Comparison of ENCODE assay signal across 20 cellular contexts in the genomic region with DNA sequence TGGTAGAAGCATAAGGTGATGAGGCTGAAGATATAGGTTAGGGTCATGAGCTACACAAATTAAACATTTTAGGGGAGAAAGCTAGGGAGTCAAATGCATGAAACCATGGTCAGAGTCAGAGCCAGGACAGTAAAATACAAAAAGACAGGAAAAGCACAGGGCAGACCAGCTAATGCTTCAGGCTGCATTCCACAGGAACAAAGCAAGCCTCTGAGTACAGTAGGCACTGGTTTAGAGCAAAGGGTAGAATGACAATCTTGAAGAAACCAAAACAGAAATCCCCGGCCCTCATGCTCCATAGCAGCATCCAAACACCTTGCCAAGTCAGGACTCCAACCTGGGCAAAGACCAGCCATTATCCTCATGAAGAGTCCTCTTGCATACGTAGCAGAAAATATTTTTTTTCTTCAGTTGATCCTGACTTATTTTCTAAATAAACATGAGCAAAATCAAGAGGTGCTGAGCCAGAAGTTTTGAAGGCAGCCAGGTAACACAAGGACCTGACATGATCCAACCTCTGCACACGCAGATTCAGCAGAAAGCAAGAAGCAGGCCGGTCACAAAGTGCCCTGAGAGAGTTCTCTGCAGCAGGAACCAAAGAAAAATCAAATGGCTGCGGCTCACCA.
DNase-seq lines count a peak whose midpoint lies in the region; ATAC-seq lines count a peak whose summit lies in the region.
"Had no signal": no experiment of that assay in that cellular context is flagged by ENCODE, and none has a peak within 500 bp of the region (broad histone marks: within the 10 kb centered on the region; RNA-seq: fewer than 3 reads in every experiment).

No MANE protein-coding gene starts in this region.

- H3K4me3 ChIP-seq in mesendoderm (ENCODE audit: low read length): no peak overlapping the region

- H3K79me1 ChIP-seq in mesendoderm (ENCODE audit: low read length): no peaks in the 10 kb centered on the region

- H3K4ac ChIP-seq in mesendoderm (ENCODE audit: low read depth, low read length): no peak overlapping the region

- H3K79me2 ChIP-seq in mesendoderm (ENCODE audit: control insufficient read depth, insufficient read depth, low read length): no peaks in the 10 kb centered on the region

- no peak overlapping the region for H3K27ac ChIP-seq in mesendoderm (ENCODE audit: low read depth, low read length)
- H3K27ac ChIP-seq: 22Rv1, C4-2B had no signal

- H3K27me3 Mint-ChIP-seq in activated naive CD4-positive, alpha-beta T cell treated with anti-CD3 and anti-CD28 coated beads, Interleukin-2, amount 50 U/mL, for 24 hours: no peaks in the 10 kb centered on the region

- no peaks in the 10 kb centered on the region for H3K9me3 Mint-ChIP-seq in activated naive CD4-positive, alpha-beta T cell treated with anti-CD3 and anti-CD28 coated beads, Interleukin-2, amount 50 U/mL, for 24 hours

- no peak overlapping the region for H3K56ac ChIP-seq in mesendoderm (ENCODE audit: low read length)

- no peak overlapping the region for H2BK120ac ChIP-seq in mesendoderm (ENCODE audit: low read depth, low read length)

- WGBS in mesendoderm (ENCODE audit: extremely low coverage, insufficient coverage, low lambda C conversion rate): no CpG with 5 or more reads among the region's 5 CpGs

- ATAC-seq in HG02610 (IDR thresholded peaks at IDR 0.05; ENCODE audit: unreplicated experiment) (no peak), HG03139 (IDR thresholded peaks at IDR 0.05; ENCODE audit: unreplicated experiment) (no peak)

- H3K27me3 ChIP-seq in mesendoderm (ENCODE audit: insufficient read depth, low read length, poor library complexity): no peaks in the 10 kb centered on the region

- H3K36me3 Mint-ChIP-seq in activated naive CD4-positive, alpha-beta T cell treated with anti-CD3 and anti-CD28 coated beads, Interleukin-2, amount 50 U/mL, for 24 hours: peaks cover 1% of the 10 kb centered on the region

- DNase-seq in activated naive CD4-positive, alpha-beta T cell (lab: John Stamatoyannopoulos, UW): no peak
- peak; percentile 14 for DNase-seq in astrocyte of the hippocampus (ENCODE audit: low read depth, low spot score)
- peak; percentile 27 for DNase-seq in mesendoderm
- no peak for DNase-seq in NCI-H2029 treated with DMSO at 0.1 percent for 48 hours (lab: John Stamatoyannopoulos, UW)
- no peak for DNase-seq in stimulated activated CD4-positive, alpha-beta T cell treated with anti-CD3 and anti-CD28 coated beads, Interleukin-12 subunit alpha, Interleukin-12 subunit beta, amount 100 ng/mL, for 4 hours
- DNase-seq: AML-193; GF-D8; GOT3; NCI-H1105 treated with DMSO at 0.1 percent for 48 hours; NCI-H1694; NCI-H748 treated with DMSO at 0.1 percent for 48 hours; NK-92 treated with Interleukin-12 subunit alpha and Interleukin-12 subunit beta, amount 100 ng/mL, for 24 hours; OCI-M1; SHP77; SK-N-SH had no signal

- no peak overlapping the region for H3K18ac ChIP-seq in mesendoderm (ENCODE audit: low read length)

- no peak overlapping the region for H2BK5ac ChIP-seq in mesendoderm (ENCODE audit: low read length)

- H3K9ac ChIP-seq in mesendoderm (ENCODE audit: low read length): no peak overlapping the region
- H3K9ac ChIP-seq: SK-N-SH had no signal

- no peak overlapping the region for H3K23ac ChIP-seq in mesendoderm (ENCODE audit: low read length)

- no peaks in the 10 kb centered on the region for H3K36me3 ChIP-seq in mesendoderm (ENCODE audit: control insufficient read depth, insufficient read depth, low read length)

- H4K5ac ChIP-seq in mesendoderm (ENCODE audit: low read length): no peak overlapping the region

- H3K4me2 ChIP-seq in mesendoderm (ENCODE audit: low read length): no peak overlapping the region
- H3K4me2 ChIP-seq: SK-N-SH had no signal

- H3K27ac Mint-ChIP-seq in activated naive CD4-positive, alpha-beta T cell treated with anti-CD3 and anti-CD28 coated beads, Interleukin-2, amount 50 U/mL, for 24 hours: peak overlapping the region; percentile 6

- H2BK15ac ChIP-seq in mesendoderm (replicated peaks; ENCODE audit: low read depth): no peak overlapping the region

- H3K4me1 ChIP-seq in mesendoderm (ENCODE audit: control insufficient read depth, low read depth, low read length): no peaks in the 10 kb centered on the region

- no peak overlapping the region for H3K4me3 Mint-ChIP-seq in activated naive CD4-positive, alpha-beta T cell treated with anti-CD3 and anti-CD28 coated beads, Interleukin-2, amount 50 U/mL, for 24 hours

- H2AK5ac ChIP-seq in mesendoderm (ENCODE audit: low read length): no peak overlapping the region

- no peaks in the 10 kb centered on the region for H3K4me1 Mint-ChIP-seq in activated naive CD4-positive, alpha-beta T cell treated with anti-CD3 and anti-CD28 coated beads, Interleukin-2, amount 50 U/mL, for 24 hours

- H4K8ac ChIP-seq in mesendoderm (ENCODE audit: low read depth, low read length): no peak overlapping the region

Comparison
In these comparisons a context has a peak if more than half of its experiments do, and no peak if none do; other contexts are left out.
1. DNase-seq: peak in astrocyte of the hippocampus (single experiment) and mesendoderm (single experiment); none in activated naive CD4-positive, alpha-beta T cell (0 of 4), NCI-H2029 treated with DMSO at 0.1 percent for 48 hours (single experiment) and stimulated activated CD4-positive, alpha-beta T cell treated with anti-CD3 and anti-CD28 coated beads, Interleukin-12 subunit alpha, Interleukin-12 subunit beta, amount 100 ng/mL, for 4 hours (single experiment).